ENCODE assay signal across 13 cellular contexts in genomic region chr15:39154136-39154770, GRCh38.
DNase-seq lines count a peak whose midpoint lies in the region; ATAC-seq and TF ChIP-seq lines count a peak whose summit lies in the region.
"Had no signal": no experiment of that assay in that cellular context is flagged by ENCODE, and none has a peak within 500 bp of the region (broad histone marks: within the 10 kb centered on the region; RNA-seq: fewer than 3 reads in every experiment).

No MANE protein-coding gene starts in this region.

- H3K27me3 Mint-ChIP-seq in immature natural killer cell (ENCODE audit: low read depth in 3 of 3): peaks cover 3 to 8% (median 7%) of the 10 kb centered on the region in 3 donors

- POLR2A ChIA-PET in SK-N-SH (lab: Yijun Ruan, JAX): no interaction called here

- H3K36me3 ChIP-seq in SK-N-SH (replicated peaks in 1 of 2; ENCODE audit: control insufficient read depth in 1 of 2, insufficient read depth in 2 of 2, low read length in 1 of 2) (no peaks in the 10 kb centered on the region), rectal smooth muscle tissue (ENCODE audit: control insufficient read depth, insufficient read depth, low read length) (no peaks in the 10 kb centered on the region)
- H3K36me3 ChIP-seq: vagina had no signal

- no peaks in the 10 kb centered on the region for H3F3A ChIP-seq in SK-N-SH (replicated peaks; ENCODE audit: insufficient read depth)

- no peaks in the 10 kb centered on the region for H3K9me3 ChIP-seq in SK-N-SH
- H3K9me3 ChIP-seq: vagina had no signal

- ATAC-seq in HG03460 (IDR thresholded peaks at IDR 0.05; ENCODE audit: unreplicated experiment) (no peak), GM19035 (IDR thresholded peaks at IDR 0.05; ENCODE audit: unreplicated experiment) (no peak)

- H3K4me1 Mint-ChIP-seq in immature natural killer cell: no peaks in the 10 kb centered on the region
- H3K4me1 Mint-ChIP-seq: activated CD4-positive, alpha-beta T cell treated with anti-CD3 and anti-CD28 coated beads, Interleukin-2, amount 10 ng/mL, durations not matched to agents 7 days and 5 days had no signal

- H3K27me3 ChIP-seq in SK-N-SH (ENCODE audit: insufficient read depth): no peaks in the 10 kb centered on the region
- no peaks in the 10 kb centered on the region for H3K27me3 ChIP-seq in rectal smooth muscle tissue (ENCODE audit: control insufficient read depth, insufficient read depth, low read length)
- H3K27me3 ChIP-seq: vagina had no signal

- no peak overlapping the region for H3K4me2 ChIP-seq in SK-N-SH

- no peak overlapping the region for H3K27ac Mint-ChIP-seq in immature natural killer cell
- H3K27ac Mint-ChIP-seq: activated CD4-positive, alpha-beta T cell treated with anti-CD3 and anti-CD28 coated beads, Interleukin-2, amount 10 ng/mL, durations not matched to agents 7 days and 5 days had no signal

- no peaks in the 10 kb centered on the region; a peak in 1 of 4 replicates for H3K4me1 ChIP-seq in SK-N-SH (ENCODE audit: control insufficient read depth in 1 of 2, insufficient read depth in 2 of 2, low read depth in 1 of 2, low read length in 1 of 2)
- H3K4me1 ChIP-seq in rectal smooth muscle tissue (ENCODE audit: control insufficient read depth, insufficient read depth, low read length): peaks cover 12% of the 10 kb centered on the region
- H3K4me1 ChIP-seq: vagina had no signal

- no peaks in the 10 kb centered on the region for H4K20me1 ChIP-seq in SK-N-SH (ENCODE audit: insufficient read depth)

- TF ChIP-seq CTCF in SK-N-SH (IDR thresholded peaks at IDR 0.05) (peak; percentile 32), fibroblast of pulmonary artery (IDR thresholded peaks at IDR 0.05; ENCODE audit: low read length, missing control alignments) (peak; percentile 31)

- no peak for TF ChIP-seq RAD21 in SK-N-SH (IDR thresholded peaks at IDR 0.05; ENCODE audit: low read length)

- H3K36me3 Mint-ChIP-seq in immature natural killer cell: no peaks in the 10 kb centered on the region

- CTCF ChIA-PET in SK-N-SH (lab: Yijun Ruan, JAX): interaction anchor here (1.3 kb wide), 1 partner anchor 13 kb away, joined by 4 read pairs; no protein-coding TSS in a partner anchor

- H3K9ac ChIP-seq in SK-N-SH: no peak overlapping the region
- H3K9ac ChIP-seq in rectal smooth muscle tissue (ENCODE audit: low read length): no peak overlapping the region

- peak; percentile 10 for DNase-seq in ELR (ENCODE audit: low read depth)
- no peak for DNase-seq in SK-N-SH
- DNase-seq in fibroblast of pulmonary artery (ENCODE audit: low read depth): no peak
- DNase-seq in T-helper 1 cell: no peak
- DNase-seq in immature natural killer cell: no peak
- DNase-seq: activated CD4-positive, alpha-beta T cell treated with anti-CD3 and anti-CD28 coated beads, Interleukin-2, amount 10 ng/mL, durations not matched to agents 7 days and 5 days; activated naive CD4-positive, alpha-beta T cell treated with anti-CD3 and anti-CD28 coated beads, Interleukin-2, amount 50 U/mL, for 16 hours; COR-L47; occipital lobe had no signal

- no peak for TF ChIP-seq EP300 in SK-N-SH (IDR thresholded peaks at IDR 0.05; ENCODE audit: borderline replicate concordance in 1 of 2, low read depth in 1 of 2, low read length in 1 of 2)

- H3K9me3 Mint-ChIP-seq in immature natural killer cell: no peaks in the 10 kb centered on the region
- H3K9me3 Mint-ChIP-seq: activated CD4-positive, alpha-beta T cell treated with anti-CD3 and anti-CD28 coated beads, Interleukin-2, amount 10 ng/mL, durations not matched to agents 7 days and 5 days had no signal

- peak overlapping the region; percentile 26; the same call in 1 of the 2 replicates for H2AFZ ChIP-seq in SK-N-SH (ENCODE audit: low read depth)

- no peak overlapping the region for H3K4me3 Mint-ChIP-seq in immature natural killer cell
- H3K4me3 Mint-ChIP-seq: activated CD4-positive, alpha-beta T cell treated with anti-CD3 and anti-CD28 coated beads, Interleukin-2, amount 10 ng/mL, durations not matched to agents 7 days and 5 days had no signal

- no peaks in the 10 kb centered on the region for H3K79me2 ChIP-seq in SK-N-SH (ENCODE audit: insufficient read depth)

- H3K27ac ChIP-seq in SK-N-SH (ENCODE audit: low read depth in 2 of 2, low read length in 1 of 2) (no peak overlapping the region), rectal smooth muscle tissue (ENCODE audit: low read depth, low read length) (peak overlapping the region; percentile 67)
- H3K27ac ChIP-seq: vagina had no signal

- H3K9me2 ChIP-seq in SK-N-SH: no peaks in the 10 kb centered on the region

- H3K4me3 ChIP-seq in SK-N-SH (ENCODE audit: low read depth in 2 of 2, low read length in 1 of 2): no peak overlapping the region
- no peak overlapping the region for H3K4me3 ChIP-seq in fibroblast of pulmonary artery (replicated peaks; ENCODE audit: low read depth, low read length)
- no peak overlapping the region for H3K4me3 ChIP-seq in rectal smooth muscle tissue (ENCODE audit: low read length)
- H3K4me3 ChIP-seq: vagina had no signal

TF ChIP-seq in SK-N-SH, 30 proteins besides CTCF, POLR2A, EP300 and RAD21 (continues in another document):
- no peak for TF ChIP-seq USF2 (IDR thresholded peaks at IDR 0.05; ENCODE audit: borderline replicate concordance, low read depth, low read length)
- TF ChIP-seq REST (IDR thresholded peaks at IDR 0.05; ENCODE audit: low read depth, low read length): no peak
- no peak for TF ChIP-seq TEAD4 (IDR thresholded peaks at IDR 0.05; ENCODE audit: borderline replicate concordance, insufficient read depth)
- TF ChIP-seq CHD2 (IDR thresholded peaks at IDR 0.05; ENCODE audit: low read length, partially characterized antibody): no peak
- TF ChIP-seq MEF2A (IDR thresholded peaks at IDR 0.05; ENCODE audit: borderline replicate concordance, low read depth): no peak
- no peak for TF ChIP-seq GABPA (IDR thresholded peaks at IDR 0.05; ENCODE audit: low read depth)
- no peak for TF ChIP-seq USF1 (IDR thresholded peaks at IDR 0.05; ENCODE audit: borderline replicate concordance, low read depth)
- TF ChIP-seq GATA2 (CRISPR knock-in tag; IDR thresholded peaks at IDR 0.05): no peak
- no peak for TF ChIP-seq PBX3 (IDR thresholded peaks at IDR 0.05)
- no peak for TF ChIP-seq NRF1 (IDR thresholded peaks at IDR 0.05; ENCODE audit: low read depth, low read length)
- no peak for TF ChIP-seq FOXJ3 (CRISPR knock-in tag; IDR thresholded peaks at IDR 0.05)
- TF ChIP-seq RXRA (IDR thresholded peaks at IDR 0.05; ENCODE audit: borderline replicate concordance, low read depth): no peak
- TF ChIP-seq SIN3A (IDR thresholded peaks at IDR 0.05; ENCODE audit: borderline replicate concordance, low read depth, low read length): no peak
- no peak for TF ChIP-seq TAF1 (IDR thresholded peaks at IDR 0.05; ENCODE audit: borderline replicate concordance, low read depth, low read length)
- no peak for TF ChIP-seq TCF12 (IDR thresholded peaks at IDR 0.05)
- TF ChIP-seq MAX (IDR thresholded peaks at IDR 0.05; ENCODE audit: low read depth): no peak
